In genomic region chr12:104453133-104453532, GRCh38 we compare ENCODE assay signal across 25 cellular contexts.
"Had no signal": no experiment of that assay in that cellular context is flagged by ENCODE, and none has a peak within 500 bp of the region (broad histone marks: within the 10 kb centered on the region; RNA-seq: fewer than 3 reads in every experiment).

No MANE protein-coding gene starts in this region.

- H3K4me3 Mint-ChIP-seq: immature natural killer cell; naive thymus-derived CD4-positive, alpha-beta T cell; nephron progenitor cell; stimulated activated naive B cell treated with anti-CD40 and anti-IgM and Interleukin-4, amounts not matched to agents 10 μg/mL and 1 μg/mL and 100 μg/mL, for 72 hours had no signal

- H3K27ac Mint-ChIP-seq: immature natural killer cell; nephron progenitor cell; stimulated activated naive B cell treated with anti-CD40 and anti-IgM and Interleukin-4, amounts not matched to agents 10 μg/mL and 1 μg/mL and 100 μg/mL, for 72 hours had no signal

- H3K9me3 ChIP-seq: mucosa of descending colon, pancreas, prostate gland, stomach, testis, thyroid gland, transverse colon, upper lobe of left lung, vagina had no signal

- H3K27me3 Mint-ChIP-seq: stimulated activated naive B cell treated with anti-CD40 and anti-IgM and Interleukin-4, amounts not matched to agents 10 μg/mL and 1 μg/mL and 100 μg/mL, for 72 hours had no signal

- ATAC-seq: mucosa of descending colon; naive thymus-derived CD4-positive, alpha-beta T cell; pancreas; right cardiac atrium; sciatic nerve; stimulated activated naive B cell treated with anti-CD40 and anti-IgM and Interleukin-4, amounts not matched to agents 10 μg/mL and 1 μg/mL and 100 μg/mL, for 72 hours; stimulated activated naive CD8-positive, alpha-beta T cell treated with anti-CD3 and anti-CD28 coated beads, Interleukin-15, Interleukin-2, amounts not matched to agents 100 U/mL and 50 U/mL, for 24 hours had no signal

- H3K9me3 Mint-ChIP-seq: immature natural killer cell, nephron progenitor cell had no signal

- H3K36me3 Mint-ChIP-seq: immature natural killer cell had no signal

- DNase-seq: hippocampal formation; immature natural killer cell; left ventricle myocardium inferior; midbrain; mucosa of descending colon; naive thymus-derived CD4-positive, alpha-beta T cell; nephron progenitor cell; pancreas; posterior cingulate gyrus; retina; right cardiac atrium; stimulated activated CD4-positive, alpha-beta T cell treated with anti-CD3 and anti-CD28 coated beads, Interleukin-12 subunit alpha, Interleukin-12 subunit beta, amount 100 ng/mL, for 4 hours; stimulated activated CD4-positive, alpha-beta T cell treated with anti-CD3 and anti-CD28 coated beads, Interleukin-15, amount 100 ng/mL, for 24 hours; stimulated activated CD4-positive, alpha-beta T cell treated with anti-CD3 and anti-CD28 coated beads, Interleukin-2, amount 100 ng/mL, for 24 hours; stimulated activated CD4-positive, alpha-beta T cell treated with anti-CD3 and anti-CD28 coated beads, Interleukin-4, amount 100 ng/mL, for 1 hour; stimulated activated naive B cell treated with anti-CD40 and anti-IgM and Interleukin-4, amounts not matched to agents 10 μg/mL and 1 μg/mL and 100 μg/mL, for 72 hours; stimulated activated naive CD8-positive, alpha-beta T cell treated with anti-CD3 and anti-CD28 coated beads, Interleukin-15, Interleukin-2, amounts not matched to agents 100 U/mL and 50 U/mL, for 24 hours; stomach; testis; thyroid gland; transverse colon had no signal
